20 cellular contexts compared by ENCODE assay signal in genomic region chr13:26378116-26378515, GRCh38.
"Had no signal": no experiment of that assay in that cellular context is flagged by ENCODE, and none has a peak within 500 bp of the region (broad histone marks: within the 10 kb centered on the region; RNA-seq: fewer than 3 reads in every experiment).

No MANE protein-coding gene starts in this region.

- H3K4me3 ChIP-seq: K562 had no signal

- H3K9me3 ChIP-seq: SK-N-SH had no signal

- H3K27ac ChIP-seq: KMS-11, RWPE1 had no signal

- H3K4me2 ChIP-seq: KMS-11, SK-N-SH had no signal

- H3K9ac ChIP-seq: KMS-11, SK-N-SH had no signal

- DNase-seq: Kasumi-1, MM.1S, NCI-H1092 treated with DMSO at 0.1 percent for 48 hours, NCI-H1436, NCI-H187, NCI-H2029, NCI-H2081 treated with DMSO at 0.1 percent for 48 hours, NCI-H2171, NCI-H226, NCI-H446, NCI-H510A, NCI-H524 treated with DMSO at 0.1 percent for 48 hours, NCI-H69, NCI-H82, SHP77, SK-N-SH had no signal

- H3K9me2 ChIP-seq: SK-N-SH had no signal

- ATAC-seq: K562, Panc1 had no signal
